In the genomic region with DNA sequence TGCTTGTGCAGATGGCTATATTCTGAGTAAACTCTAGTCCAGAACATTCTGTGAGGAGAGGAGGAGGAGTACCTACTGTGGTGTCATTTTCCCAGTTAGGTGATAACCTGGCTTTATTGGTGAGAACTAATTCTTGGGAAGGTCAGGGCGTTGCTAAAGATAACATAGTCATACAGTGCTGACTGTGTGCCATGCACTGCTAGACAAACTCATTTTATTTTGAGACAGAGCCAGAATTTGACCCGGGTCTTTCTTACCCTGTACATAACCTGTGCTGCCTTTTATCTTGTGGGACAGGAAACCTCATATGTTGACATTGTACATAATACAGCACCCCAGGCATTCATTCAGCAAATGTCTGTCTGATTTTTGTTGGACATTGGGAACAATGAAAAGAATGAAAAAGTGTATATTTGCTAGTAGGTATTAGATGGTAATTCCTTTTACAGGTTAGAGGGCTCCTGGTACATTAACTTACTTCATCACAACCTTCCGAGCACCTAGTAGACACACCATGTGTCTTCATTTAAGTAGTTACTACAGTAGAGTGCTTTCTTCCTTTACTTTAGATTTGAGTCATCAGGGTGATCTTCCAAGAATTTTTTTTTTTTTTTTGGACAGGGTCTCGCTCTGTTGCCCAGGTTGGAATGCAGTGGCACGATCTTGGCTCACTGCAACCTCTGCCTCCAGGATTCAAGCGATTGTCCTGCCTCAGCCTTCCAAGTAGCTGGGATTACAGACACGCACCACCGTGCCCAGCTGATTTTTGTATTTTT, we compare ENCODE assay signal across 19 cellular contexts.
DNase-seq lines count a peak whose midpoint lies in the region; ATAC-seq, FAIRE-seq and TF ChIP-seq lines count a peak whose summit lies in the region.
"Had no signal": no experiment of that assay in that cellular context is flagged by ENCODE, and none has a peak within 500 bp of the region (broad histone marks: within the 10 kb centered on the region; RNA-seq: fewer than 3 reads in every experiment).

No MANE protein-coding gene starts in this region.

- no peak overlapping the region for H3K4me3 Mint-ChIP-seq in activated T-helper 17 cell treated with anti-CD3 and anti-CD28 coated beads, Interleukin-2, amount 50 U/mL, for 72 hours
- H3K4me3 Mint-ChIP-seq: activated naive CD4-positive, alpha-beta T cell treated with anti-CD3 and anti-CD28 coated beads, Interleukin-2, amount 10 ng/mL, durations not matched to agents 7 days and 5 days; CD14-positive monocyte; GM23338 had no signal

- H3K4me2 ChIP-seq in BLaER1 treated with 17β-estradiol and CSF1 and Interleukin-3, amounts not matched to agents 10 nM and 100 nM = peak overlapping the region in 7 of 11 experiments; percentile 0 to 43 (median 18); a peak in 7 of 22 replicates
- peak overlapping the region; percentile 34; the same call in 1 of the 2 replicates for H3K4me2 ChIP-seq in HepG2 (ENCODE audit: low read depth, low read length)
- H3K4me2 ChIP-seq: GM23338 had no signal

- in situ Hi-C loops in HepG2 (cut with HindIII; ENCODE audit: extremely low pct_ligation_motif_present, low pct_unique_long_range_greater_than_20kb) = loop anchor here (10.0 kb wide), 1 partner anchor 217 kb away; no protein-coding TSS in a partner anchor

- H3K4me1 ChIP-seq in BLaER1 treated with 17β-estradiol and CSF1 and Interleukin-3, amounts not matched to agents 10 nM and 100 nM = peaks cover 32 to 69% (median 49%) of the 10 kb centered on the region in 10 experiments
- H3K4me1 ChIP-seq in HepG2 (ENCODE audit: insufficient read depth, low read length) = peaks cover 60% of the 10 kb centered on the region

- CTCF ChIA-PET in HepG2 (lab: Yijun Ruan, JAX; ENCODE audit: low intra/inter-chr PET ratio, low total read pairs) = no interaction called here

- no peak for DNase-seq in GM12891 (ENCODE audit: insufficient read length, low spot score)
- DNase-seq in HepG2 (ENCODE audit: low spot score) = peak; percentile 83
- no peak for DNase-seq in cortex of kidney (lab: John Stamatoyannopoulos, UW)
- no peak for DNase-seq in DMS53 (lab: John Stamatoyannopoulos, UW)
- no peak for DNase-seq in WERI-Rb-1
- no peak for DNase-seq in lower leg skin (ENCODE audit: low spot score in 2 of 2)
- DNase-seq: activated CD8-positive, alpha-beta memory T cell treated with anti-CD3 and anti-CD28 coated beads, Interleukin-2, amount 50 U/mL, for 48 hours; activated naive CD4-positive, alpha-beta T cell treated with anti-CD3 and anti-CD28 coated beads, Interleukin-2, amount 10 ng/mL, durations not matched to agents 7 days and 5 days; foreskin fibroblast; midbrain; nucleus accumbens; stimulated activated CD4-positive, alpha-beta T cell treated with anti-CD3 and anti-CD28 coated beads, Interleukin-4, amount 100 ng/mL, for 4 hours; T-helper 1 cell had no signal

- H4K20me1 ChIP-seq in BLaER1 treated with 17β-estradiol and CSF1 and Interleukin-3, amounts not matched to agents 10 nM and 100 nM = peaks cover 61 to 99% (median 86%) of the 10 kb centered on the region in 11 experiments
- H4K20me1 ChIP-seq in HepG2 (ENCODE audit: insufficient read depth, low read length) = peaks cover 22% of the 10 kb centered on the region

- TF ChIP-seq POLR2A in GM12891 (IDR thresholded peaks at IDR 0.05; ENCODE audit: low read depth, low read length) (no peak), HepG2 (IDR thresholded peaks at IDR 0.05; ENCODE audit: insufficient read depth in 1 of 2, low read depth in 2 of 2, low read length in 2 of 2) (no peak), lower leg skin (IDR thresholded peaks at IDR 0.05) (no peak)

- no peak overlapping the region for H3K27ac ChIP-seq in BLaER1 treated with 17β-estradiol and CSF1 and Interleukin-3, amounts not matched to agents 10 nM and 100 nM
- peak overlapping the region; percentile 46 for H3K27ac ChIP-seq in HepG2 (ENCODE audit: extremely low read length, insufficient read depth, low read length)
- no peak overlapping the region for H3K27ac ChIP-seq in WERI-Rb-1
- H3K27ac ChIP-seq: RWPE1 had no signal

- H3K4me3 ChIP-seq in BLaER1 treated with 17β-estradiol and CSF1 and Interleukin-3, amounts not matched to agents 10 nM and 100 nM = no peak overlapping the region
- H3K4me3 ChIP-seq in HepG2 (replicated peaks in 1 of 3; ENCODE audit: insufficient read depth in 1 of 3, low read depth in 2 of 3, low read length in 3 of 3) = no peak overlapping the region; a peak in 1 of 6 replicates
- no peak overlapping the region for H3K4me3 ChIP-seq in WERI-Rb-1 (ENCODE audit: low read depth, low read length)
- no peak overlapping the region for H3K4me3 ChIP-seq in lower leg skin (ENCODE audit: low read depth, poor library complexity, severe bottlenecking)
- H3K4me3 ChIP-seq: GM23338 had no signal

- H3K36me3 ChIP-seq in BLaER1 treated with 17β-estradiol and CSF1 and Interleukin-3, amounts not matched to agents 10 nM and 100 nM = peaks cover 32 to 58% (median 54%) of the 10 kb centered on the region in 11 experiments
- peaks cover 0 to 16% of the 10 kb centered on the region in 2 experiments; a peak in 3 of 5 replicates for H3K36me3 ChIP-seq in HepG2 (replicated peaks in 1 of 2; ENCODE audit: control insufficient read depth in 1 of 2, insufficient read depth in 2 of 2, low read length in 2 of 2)
- H3K36me3 ChIP-seq in WERI-Rb-1 = peaks cover 11% of the 10 kb centered on the region; the same call in 1 of the 2 replicates

- H3K9ac ChIP-seq in BLaER1 treated with 17β-estradiol and CSF1 and Interleukin-3, amounts not matched to agents 10 nM and 100 nM = no peak overlapping the region; a peak in 1 of 22 replicates
- no peak overlapping the region for H3K9ac ChIP-seq in HepG2 (ENCODE audit: insufficient read depth, low read depth, low read length)

- 74% methylated on average over 8 of the region's 8 CpGs for WGBS in HepG2 (ENCODE audit: low lambda C conversion rate)
- WGBS in lower leg skin, 2 donors = 80 to 81% methylated on average over 8 of the region's 8 CpGs

- TF ChIP-seq EP300 in HepG2 (IDR thresholded peaks at IDR 0.05; ENCODE audit: low read depth in 2 of 2, low read length in 2 of 2) = no peak
- no peak for TF ChIP-seq EP300 in HepG2 (CRISPR knock-in tag; IDR thresholded peaks at IDR 0.05; ENCODE audit: borderline replicate concordance)

- H3K9me3 ChIP-seq in BLaER1 treated with 17β-estradiol and CSF1 and Interleukin-3, amounts not matched to agents 10 nM and 100 nM (replicated peaks in 1 of 11) = peaks cover 0 to 45% (median 31%) of the 10 kb centered on the region in 11 experiments; a peak in 20 of 22 replicates
- H3K9me3 ChIP-seq in HepG2 (ENCODE audit: low read length) (no peaks in the 10 kb centered on the region), WERI-Rb-1 (ENCODE audit: severe bottlenecking) (no peaks in the 10 kb centered on the region)

- H3K36me3 Mint-ChIP-seq in activated T-helper 17 cell treated with anti-CD3 and anti-CD28 coated beads, Interleukin-2, amount 50 U/mL, for 72 hours (ENCODE audit: low read depth) = peaks cover 18% of the 10 kb centered on the region

- POLR2A ChIA-PET in HepG2 (lab: Yijun Ruan, JAX) = interaction anchor here (0.6 kb wide), 1 partner anchor 26 kb away, joined by 4 read pairs; no protein-coding TSS in a partner anchor

- no peak for ATAC-seq in activated T-helper 17 cell treated with anti-CD3 and anti-CD28 coated beads, Interleukin-2, amount 50 U/mL, for 72 hours (replicated peaks)
- peak; percentile 71 for ATAC-seq in HepG2
- ATAC-seq: activated CD4-positive, CD25-positive, alpha-beta regulatory T cell treated with anti-CD3 and anti-CD28 coated beads, Interleukin-2, amount 50 U/mL, for 24 hours; GM23338 had no signal

- no peak for TF ChIP-seq CTCF in HepG2 (CRISPR knock-in tag; IDR thresholded peaks at IDR 0.05)
- TF ChIP-seq CTCF in WERI-Rb-1 (IDR thresholded peaks at IDR 0.05; ENCODE audit: low read depth, low read length) = no peak
- TF ChIP-seq CTCF in lower leg skin (IDR thresholded peaks at IDR 0.05) = no peak

- peak overlapping the region; percentile 12 for H3K27ac Mint-ChIP-seq in activated T-helper 17 cell treated with anti-CD3 and anti-CD28 coated beads, Interleukin-2, amount 50 U/mL, for 72 hours
- H3K27ac Mint-ChIP-seq: activated naive CD4-positive, alpha-beta T cell treated with anti-CD3 and anti-CD28 coated beads, Interleukin-2, amount 10 ng/mL, durations not matched to agents 7 days and 5 days; GM23338 had no signal

- no peaks in the 10 kb centered on the region for H3K27me3 ChIP-seq in BLaER1 treated with 17β-estradiol and CSF1 and Interleukin-3, amounts not matched to agents 10 nM and 100 nM
- no peaks in the 10 kb centered on the region for H3K27me3 ChIP-seq in HepG2 (ENCODE audit: control insufficient read depth in 1 of 2, insufficient read depth in 2 of 2, low read length in 2 of 2)
- H3K27me3 ChIP-seq in WERI-Rb-1 (ENCODE audit: insufficient read depth, low read depth, severe bottlenecking) = no peaks in the 10 kb centered on the region

- H3K27me3 Mint-ChIP-seq in activated T-helper 17 cell treated with anti-CD3 and anti-CD28 coated beads, Interleukin-2, amount 50 U/mL, for 72 hours = no peaks in the 10 kb centered on the region
- H3K27me3 Mint-ChIP-seq: activated naive CD4-positive, alpha-beta T cell treated with anti-CD3 and anti-CD28 coated beads, Interleukin-2, amount 10 ng/mL, durations not matched to agents 7 days and 5 days had no signal

- peak; percentile 62 for FAIRE-seq in GM12891 (lab: Jason Lieb, UNC)
- peak; percentile 51 for FAIRE-seq in HepG2 (lab: Jason Lieb, UNC)

- H2AFZ ChIP-seq in HepG2 (ENCODE audit: low read length) = no peak overlapping the region
- H2AFZ ChIP-seq: GM23338 had no signal

- H3K4me1 Mint-ChIP-seq in activated T-helper 17 cell treated with anti-CD3 and anti-CD28 coated beads, Interleukin-2, amount 50 U/mL, for 72 hours = peaks cover 21% of the 10 kb centered on the region

- H3K9me3 Mint-ChIP-seq in activated T-helper 17 cell treated with anti-CD3 and anti-CD28 coated beads, Interleukin-2, amount 50 U/mL, for 72 hours = no peaks in the 10 kb centered on the region
- H3K9me3 Mint-ChIP-seq: activated naive CD4-positive, alpha-beta T cell treated with anti-CD3 and anti-CD28 coated beads, Interleukin-2, amount 10 ng/mL, durations not matched to agents 7 days and 5 days; GM23338 had no signal

- peaks cover 43% of the 10 kb centered on the region for H3K79me2 ChIP-seq in HepG2 (ENCODE audit: insufficient read depth, low read length)

- intact Hi-C loops in HepG2 (cut with micrococcal nuclease; ENCODE audit: unreplicated experiment) = loop anchor here (5.0 kb wide), 1 partner anchor 75 kb away; no protein-coding TSS in a partner anchor
- intact Hi-C loops in lower leg skin (cut with DNase I; ENCODE audit: low total_unique reads) = no loop called here

- BruUV-seq in HepG2 (replicated peaks; lab: Mats Ljungman, UMichigan) = no TSS peak

- TF ChIP-seq RAD21 in HepG2 (CRISPR knock-in tag; IDR thresholded peaks at IDR 0.05) = no peak

TF ChIP-seq in GM12891, 5 proteins besides CTCF, POLR2A, EP300 and RAD21 (continues in another document):
- TF ChIP-seq POU2F2 (IDR thresholded peaks at IDR 0.05; ENCODE audit: low read depth, low read length) (no peak), PAX5 (IDR thresholded peaks at IDR 0.05; ENCODE audit: insufficient read depth, low read length, severe bottlenecking) (no peak), POLR2AphosphoS5 (IDR thresholded peaks at IDR 0.05; ENCODE audit: low read depth, low read length) (no peak)

TF ChIP-seq in HepG2, 621 proteins besides CTCF, POLR2A, EP300 and RAD21 (continues in another document):
- TF ChIP-seq TCF12 (IDR thresholded peaks at IDR 0.05) (no peak), TCF12 (CRISPR knock-in tag; IDR thresholded peaks at IDR 0.05) (no peak)
